11 cellular contexts compared by ENCODE assay signal in the genomic region with DNA sequence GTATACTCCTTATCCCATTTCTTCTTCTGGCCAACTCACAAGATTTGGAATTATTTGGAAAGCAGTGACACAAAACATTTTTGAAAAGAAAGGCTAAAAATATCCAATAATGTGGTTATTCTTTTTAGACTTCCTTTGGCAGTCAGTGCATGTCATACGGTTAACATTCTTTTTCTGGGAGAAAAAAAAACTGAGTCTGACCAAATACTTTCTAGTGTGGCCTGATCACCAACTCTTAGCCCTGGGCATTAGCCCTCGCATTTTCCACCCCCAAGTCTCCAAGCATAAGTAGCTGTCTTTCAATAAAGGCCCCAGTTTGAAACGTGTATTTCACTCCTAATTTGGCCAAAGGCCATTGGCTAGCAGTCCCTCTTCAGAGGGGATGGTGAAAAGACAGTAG. TPM values are rescaled to one million over a fixed set of nuclear protein-coding genes. Genes with fewer than 3 reads are reported as not detected.
DNase-seq lines count a peak whose midpoint lies in the region; ATAC-seq, FAIRE-seq and TF ChIP-seq lines count a peak whose summit lies in the region.
"Had no signal": no experiment of that assay in that cellular context is flagged by ENCODE, and none has a peak within 500 bp of the region (broad histone marks: within the 10 kb centered on the region; RNA-seq: fewer than 3 reads in every experiment).

No MANE protein-coding gene starts in this region.

- H3K27ac ChIP-seq in stomach smooth muscle (ENCODE audit: low read length) (peak overlapping the region; percentile 37), ovary (peak overlapping the region in 1 of 2 donors; percentile 64)
- H3K27ac ChIP-seq: hepatocyte, psoas muscle had no signal

- peak; percentile 48 for FAIRE-seq in GM12891 (lab: Jason Lieb, UNC)
- FAIRE-seq: TTC549 had no signal

- H3K27me3 ChIP-seq in stomach smooth muscle (ENCODE audit: control insufficient read depth in 1 of 2, insufficient read depth in 2 of 2, low read length in 2 of 2) (no peaks in the 10 kb centered on the region), ovary (no peaks in the 10 kb centered on the region)
- H3K27me3 ChIP-seq: hepatocyte had no signal

- TF ChIP-seq EP300 in ovary (IDR thresholded peaks at IDR 0.05), result no peak

- ATAC-seq in activated T-helper 17 cell treated with anti-CD3 and anti-CD28 coated beads, Interleukin-2, amount 50 U/mL, for 72 hours (replicated peaks), result no peak
- no peak for ATAC-seq in HG03457 (IDR thresholded peaks at IDR 0.05; ENCODE audit: unreplicated experiment)
- ATAC-seq: psoas muscle had no signal

- H3K36me3 ChIP-seq in stomach smooth muscle (ENCODE audit: control insufficient read depth in 2 of 2, insufficient read depth in 2 of 2, low read length in 2 of 2) (peaks cover 0 to 2% of the 10 kb centered on the region in 2 donors), ovary (no peaks in the 10 kb centered on the region)

- H3K9me3 ChIP-seq in stomach smooth muscle (ENCODE audit: control insufficient read depth in 2 of 2, low read length in 2 of 2) (no peaks in the 10 kb centered on the region), ovary (no peaks in the 10 kb centered on the region)
- H3K9me3 ChIP-seq: psoas muscle had no signal

- no peaks in the 10 kb centered on the region for H3K9me3 Mint-ChIP-seq in activated T-helper 17 cell treated with anti-CD3 and anti-CD28 coated beads, Interleukin-2, amount 50 U/mL, for 72 hours

- H3K4me3 ChIP-seq in stomach smooth muscle (ENCODE audit: low read length in 2 of 2) (peak overlapping the region; percentile 9 to 31), ovary (no peak overlapping the region)
- H3K4me3 ChIP-seq: hepatocyte, psoas muscle had no signal

- H3K36me3 Mint-ChIP-seq in activated T-helper 17 cell treated with anti-CD3 and anti-CD28 coated beads, Interleukin-2, amount 50 U/mL, for 72 hours (ENCODE audit: low read depth), result peaks cover 70% of the 10 kb centered on the region

- H3K27ac Mint-ChIP-seq in activated T-helper 17 cell treated with anti-CD3 and anti-CD28 coated beads, Interleukin-2, amount 50 U/mL, for 72 hours, result peak overlapping the region; percentile 67

- no peak for TF ChIP-seq CTCF in ovary (IDR thresholded peaks at IDR 0.05)

- H3K4me1 Mint-ChIP-seq in activated T-helper 17 cell treated with anti-CD3 and anti-CD28 coated beads, Interleukin-2, amount 50 U/mL, for 72 hours, result peaks cover 36% of the 10 kb centered on the region

- no peaks in the 10 kb centered on the region for H3K27me3 Mint-ChIP-seq in activated T-helper 17 cell treated with anti-CD3 and anti-CD28 coated beads, Interleukin-2, amount 50 U/mL, for 72 hours

- WGBS in ovary, 3 donors, result 3 to 7% (median 3%) methylated on average over 3 of the region's 3 CpGs

- H3K4me1 ChIP-seq in stomach smooth muscle (ENCODE audit: control insufficient read depth, insufficient read depth, low read length), result peaks cover 20% of the 10 kb centered on the region
- H3K4me1 ChIP-seq in ovary (ENCODE audit: insufficient read depth), result peaks cover 16% of the 10 kb centered on the region

- no peak for DNase-seq in GM12891 (ENCODE audit: insufficient read length, low spot score)
- DNase-seq in hepatic stellate cell (ENCODE audit: low spot score), result peak; percentile 66
- DNase-seq in NCI-H1092 (lab: John Stamatoyannopoulos, UW), result no peak
- no peak for DNase-seq in ovary
- DNase-seq: Kasumi-1, psoas muscle had no signal

- peak overlapping the region; percentile 13 to 17 for H3K9ac ChIP-seq in stomach smooth muscle (ENCODE audit: low read length in 2 of 2)

- intact Hi-C loops in ovary (cut with DNase I), result loop anchor here in 3 of 4 donors (10.0 kb wide), 3 partner anchors 49 to 69 kb away; no protein-coding TSS in a partner anchor

- H3K4me3 Mint-ChIP-seq in activated T-helper 17 cell treated with anti-CD3 and anti-CD28 coated beads, Interleukin-2, amount 50 U/mL, for 72 hours, result peak overlapping the region; percentile 91

- TF ChIP-seq POLR2A in GM12891 (IDR thresholded peaks at IDR 0.05; ENCODE audit: low read depth, low read length) (no peak), ovary (IDR thresholded peaks at IDR 0.05) (no peak)

TF ChIP-seq in GM12891, 5 proteins besides CTCF, POLR2A, EP300 and RAD21:
- TF ChIP-seq SPI1 (IDR thresholded peaks at IDR 0.05; ENCODE audit: low read depth, low read length) (no peak), POLR2AphosphoS5 (IDR thresholded peaks at IDR 0.05; ENCODE audit: low read depth, low read length) (no peak), POU2F2 (IDR thresholded peaks at IDR 0.05; ENCODE audit: low read depth, low read length) (no peak), PAX5 (IDR thresholded peaks at IDR 0.05; ENCODE audit: insufficient read depth, low read length, severe bottlenecking) (no peak), TAF1 (IDR thresholded peaks at IDR 0.05; ENCODE audit: low read depth, low read length) (no peak)

RNA-seq across cellular contexts. Expression of a gene that starts 5.9 kb away (rescaled TPM):
- 25.4 TPM for polyA plus RNA-seq in GM12891 (2012; ENCODE audit: low read depth, missing spikeins)
- 10 to 100 TPM; 31.0 to 43.9 TPM for total RNA-seq in activated T-helper 17 cell treated with anti-CD3 and anti-CD28 coated beads, Interleukin-2, amount 50 U/mL, for 72 hours
- 10 to 100 TPM; 20.3 to 64.5 (median 38.0) TPM for total RNA-seq in ovary
- polyA plus RNA-seq in ovary, result 10 to 100 TPM; 18.2 to 31.4 TPM
